ENCODE assay signal across 1 cellular context in the genomic region with DNA sequence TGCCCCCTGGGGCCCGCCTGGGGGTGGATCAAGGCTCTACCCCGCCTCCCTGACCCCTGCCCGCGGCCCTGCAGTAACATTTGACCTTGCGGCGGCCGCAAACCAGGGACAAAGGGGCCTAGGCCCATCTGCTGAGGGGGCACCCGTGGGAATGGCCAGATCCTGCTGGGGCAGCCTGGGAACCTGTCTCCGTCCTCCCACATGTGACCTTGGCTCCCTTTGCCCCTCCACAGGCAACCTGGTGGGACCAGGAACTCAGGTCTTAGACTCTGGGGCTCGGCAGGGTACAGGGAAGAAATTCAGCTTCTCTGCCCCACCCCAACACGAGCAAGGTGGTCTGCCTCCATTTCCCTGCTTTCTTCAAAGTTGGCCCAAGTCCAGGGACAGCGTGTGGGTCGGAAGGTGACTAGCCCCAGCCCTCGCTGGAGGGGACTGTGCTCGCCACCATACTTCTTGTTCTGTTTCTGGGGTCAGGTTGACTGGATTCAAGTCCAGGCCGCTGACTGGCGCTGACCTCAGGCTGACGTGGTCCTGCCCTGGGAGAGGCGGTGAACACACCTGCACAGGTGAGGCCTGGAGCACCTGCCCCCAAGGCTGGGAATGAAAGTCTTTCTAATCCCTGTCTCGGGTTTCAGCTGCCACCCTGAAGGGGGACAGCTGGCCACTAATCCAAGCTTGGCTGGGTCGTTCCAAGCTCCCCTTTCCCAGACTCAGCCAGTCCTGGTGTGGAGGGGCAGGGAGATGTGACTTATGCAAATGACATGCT.
TF ChIP-seq lines count a peak whose summit lies in the region.

No MANE protein-coding gene starts in this region.

TF ChIP-seq in A549, 52 proteins besides CTCF, POLR2A, EP300 and RAD21 (continued from another document):
- TF ChIP-seq, protein P1, sequence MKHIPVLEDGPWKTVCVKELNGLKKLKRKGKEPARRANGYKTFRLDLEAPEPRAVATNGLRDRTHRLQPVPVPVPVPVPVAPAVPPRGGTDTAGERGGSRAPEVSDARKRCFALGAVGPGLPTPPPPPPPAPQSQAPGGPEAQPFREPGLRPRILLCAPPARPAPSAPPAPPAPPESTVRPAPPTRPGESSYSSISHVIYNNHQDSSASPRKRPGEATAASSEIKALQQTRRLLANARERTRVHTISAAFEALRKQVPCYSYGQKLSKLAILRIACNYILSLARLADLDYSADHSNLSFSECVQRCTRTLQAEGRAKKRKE (CRISPR knock-in tag; IDR thresholded peaks at IDR 0.05; ENCODE audit: low read depth) = no peak
- TF ChIP-seq, protein P2, sequence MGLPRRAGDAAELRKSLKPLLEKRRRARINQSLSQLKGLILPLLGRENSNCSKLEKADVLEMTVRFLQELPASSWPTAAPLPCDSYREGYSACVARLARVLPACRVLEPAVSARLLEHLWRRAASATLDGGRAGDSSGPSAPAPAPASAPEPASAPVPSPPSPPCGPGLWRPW (IDR thresholded peaks at IDR 0.05) = no peak
